In the genomic region with DNA sequence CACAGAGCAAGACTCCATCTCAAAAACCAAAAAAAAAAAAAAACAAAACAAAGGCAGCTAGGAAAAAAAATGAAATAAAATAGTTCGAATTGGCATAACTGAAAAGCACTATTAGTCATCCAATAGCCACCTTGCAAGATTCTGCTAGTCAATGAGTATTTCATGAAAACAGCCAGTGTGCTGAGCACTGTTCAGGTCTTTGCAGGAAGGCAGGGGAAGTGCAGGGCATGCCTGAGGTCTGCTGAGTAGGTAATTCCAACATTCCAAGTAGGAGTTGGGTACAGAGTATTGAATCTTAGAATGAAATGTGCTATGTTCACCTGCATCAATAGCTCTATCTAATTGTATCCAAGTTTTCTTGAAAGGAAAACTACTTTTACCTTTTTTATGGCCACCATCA, we compare ENCODE assay signal across 27 cellular contexts. TPM values are rescaled to one million over a fixed set of nuclear protein-coding genes. Genes with fewer than 3 reads are reported as not detected.
DNase-seq lines count a peak whose midpoint lies in the region; ATAC-seq, FAIRE-seq and TF ChIP-seq lines count a peak whose summit lies in the region.
"Had no signal": no experiment of that assay in that cellular context is flagged by ENCODE, and none has a peak within 500 bp of the region (broad histone marks: within the 10 kb centered on the region; RNA-seq: fewer than 3 reads in every experiment).

No MANE protein-coding gene starts in this region.

- no peak overlapping the region for H3K27ac ChIP-seq in A549
- H3K27ac ChIP-seq in CD4-positive, alpha-beta T cell (ENCODE audit: low read depth, low read length): no peak overlapping the region
- H3K27ac ChIP-seq: GM23248, SJSA1 had no signal

- CTCF ChIA-PET in A549 (lab: Yijun Ruan, JAX): interaction anchor here (0.9 to 3.7 kb wide), 3 partner anchors 9 to 296 kb away, joined by 3 to 27 read pairs (median 3); no protein-coding TSS in a partner anchor
- CTCF ChIA-PET in CD4-positive, alpha-beta T cell (lab: Charles Lee): interaction anchor here (1.3 kb wide), 1 partner anchor 9 kb away, joined by 4 read pairs; no protein-coding TSS in a partner anchor

- no peaks in the 10 kb centered on the region for H3K4me1 ChIP-seq in A549
- H3K4me1 ChIP-seq: SJSA1 had no signal

- POLR2A ChIA-PET in A549 (lab: Yijun Ruan, JAX): no interaction called here
- POLR2A ChIA-PET in CD4-positive, alpha-beta T cell (lab: Charles Lee): no interaction called here

- no peaks in the 10 kb centered on the region for H3K9me3 ChIP-seq in A549
- no peaks in the 10 kb centered on the region for H3K9me3 ChIP-seq in CD4-positive, alpha-beta T cell (ENCODE audit: control insufficient read depth, low read length)
- H3K9me3 ChIP-seq: SJSA1 had no signal

- no peak overlapping the region for H3K4me3 Mint-ChIP-seq in CD4-positive, alpha-beta T cell
- H3K4me3 Mint-ChIP-seq: B cell, CD14-positive monocyte, H9, HFFc6 had no signal

- TF ChIP-seq CTCF in A549 (IDR thresholded peaks at IDR 0.05): no peak
- TF ChIP-seq CTCF in CD4-positive, alpha-beta T cell (IDR thresholded peaks at IDR 0.05): no peak

- ATAC-seq in A549 (0 out of 6 replicates have a peak, but pooled peaks have one; percentile 38 to 54), GM21717 (IDR thresholded peaks at IDR 0.05; ENCODE audit: unreplicated experiment) (no peak), HG03378 (IDR thresholded peaks at IDR 0.05; ENCODE audit: unreplicated experiment) (no peak)
- ATAC-seq in CD4-positive, alpha-beta T cell (ENCODE audit: poor library complexity): no peak
- ATAC-seq: Right ventricle myocardium inferior had no signal

- DNase-seq in A549 (ENCODE audit: low read depth in 1 of 2, low spot score in 1 of 2): no peak
- no peak for DNase-seq in CD4-positive, alpha-beta T cell
- DNase-seq in astrocyte of the hippocampus (ENCODE audit: low read depth, low spot score): peak; percentile 4
- DNase-seq in kidney tubule cell (ENCODE audit: low spot score): peak; percentile 27
- DNase-seq in ACHN: no peak
- DNase-seq: DMS153, DND-41, GM23248, H9, HFFc6, KBM-7, MV-4-11, NCI-H1105, NCI-H146, NCI-H1930, NCI-H2107, NCI-H524 treated with DMSO at 0.1 percent for 48 hours, NCI-H774 had no signal

- no peak overlapping the region for H3K4me3 ChIP-seq in A549
- H3K4me3 ChIP-seq: GM23248, SJSA1 had no signal

- H3K36me3 Mint-ChIP-seq in CD4-positive, alpha-beta T cell (ENCODE audit: low read depth): peaks cover 66% of the 10 kb centered on the region

- TF ChIP-seq EP300 in A549 (IDR thresholded peaks at IDR 0.05): no peak

- no peaks in the 10 kb centered on the region for H3K9me3 Mint-ChIP-seq in CD4-positive, alpha-beta T cell
- H3K9me3 Mint-ChIP-seq: H9, HFFc6 had no signal

- in situ Hi-C loops in ACHN (cut with HindIII; ENCODE audit: low pct_ligation_motif_present, low pct_unique_long_range_greater_than_20kb, low sequenced_read_pairs): no loop called here

- intact Hi-C loops in CD4-positive, alpha-beta T cell (cut with DNase I, micrococcal nuclease): loop anchor here in 1 of 2 experiments (10.0 kb wide), 1 partner anchor 830 kb away; no protein-coding TSS in a partner anchor

- no peak overlapping the region for H3K4me2 ChIP-seq in A549

- WGBS in A549 (ENCODE audit: missing lambda C conversion rate): 76% methylated on average over 1 of the region's 1 CpG

- peak overlapping the region; percentile 42 for H3K27ac Mint-ChIP-seq in CD4-positive, alpha-beta T cell
- H3K27ac Mint-ChIP-seq: B cell, H9, HFFc6 had no signal

- H3K27me3 ChIP-seq in CD4-positive, alpha-beta T cell (ENCODE audit: control insufficient read depth, insufficient read depth, low read length): no peaks in the 10 kb centered on the region
- H3K27me3 ChIP-seq: SJSA1 had no signal

- no peaks in the 10 kb centered on the region for H3K4me1 Mint-ChIP-seq in CD4-positive, alpha-beta T cell (ENCODE audit: low read depth)
- H3K4me1 Mint-ChIP-seq: B cell, CD14-positive monocyte, H9 had no signal

- no peaks in the 10 kb centered on the region for H3K27me3 Mint-ChIP-seq in CD4-positive, alpha-beta T cell
- H3K27me3 Mint-ChIP-seq: B cell had no signal

- no peak for FAIRE-seq in A549 (lab: Jason Lieb, UNC)
- FAIRE-seq: A204.1, GM18507, HTR-8/SVneo had no signal

- TF ChIP-seq RAD21 in A549 (conservative IDR thresholded peaks at IDR 0.05 in 1 of 2, IDR thresholded peaks at IDR 0.05 in 1 of 2): no peak

- no peak for TF ChIP-seq POLR2A in A549 (IDR thresholded peaks at IDR 0.05; ENCODE audit: low read length)

TF ChIP-seq in A549, 52 proteins besides CTCF, POLR2A, EP300 and RAD21:
- no peak for TF ChIP-seq ZC3H11A (IDR thresholded peaks at IDR 0.05)
- TF ChIP-seq RCOR1 (IDR thresholded peaks at IDR 0.05; ENCODE audit: low read depth, low read length): no peak
- no peak for TF ChIP-seq MAZ (IDR thresholded peaks at IDR 0.05; ENCODE audit: borderline replicate concordance, low read depth, low read length)
- TF ChIP-seq PHF8 (IDR thresholded peaks at IDR 0.05; ENCODE audit: borderline replicate concordance, low read depth): no peak
- no peak for TF ChIP-seq FOXS1 (CRISPR knock-in tag; IDR thresholded peaks at IDR 0.05)
- TF ChIP-seq, protein P1, sequence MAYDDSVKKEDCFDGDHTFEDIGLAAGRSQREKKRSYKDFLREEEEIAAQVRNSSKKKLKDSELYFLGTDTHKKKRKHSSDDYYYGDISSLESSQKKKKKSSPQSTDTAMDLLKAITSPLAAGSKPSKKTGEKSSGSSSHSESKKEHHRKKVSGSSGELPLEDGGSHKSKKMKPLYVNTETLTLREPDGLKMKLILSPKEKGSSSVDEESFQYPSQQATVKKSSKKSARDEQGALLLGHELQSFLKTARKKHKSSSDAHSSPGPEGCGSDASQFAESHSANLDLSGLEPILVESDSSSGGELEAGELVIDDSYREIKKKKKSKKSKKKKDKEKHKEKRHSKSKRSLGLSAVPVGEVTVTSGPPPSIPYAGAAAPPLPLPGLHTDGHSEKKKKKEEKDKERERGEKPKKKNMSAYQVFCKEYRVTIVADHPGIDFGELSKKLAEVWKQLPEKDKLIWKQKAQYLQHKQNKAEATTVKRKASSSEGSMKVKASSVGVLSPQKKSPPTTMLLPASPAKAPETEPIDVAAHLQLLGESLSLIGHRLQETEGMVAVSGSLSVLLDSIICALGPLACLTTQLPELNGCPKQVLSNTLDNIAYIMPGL (CRISPR knock-in tag; IDR thresholded peaks at IDR 0.05; ENCODE audit: borderline replicate concordance): no peak
- TF ChIP-seq TFCP2L1 (CRISPR knock-in tag; IDR thresholded peaks at IDR 0.05): no peak
- no peak for TF ChIP-seq BHLHE40 (IDR thresholded peaks at IDR 0.05; ENCODE audit: low read depth, low read length)
- TF ChIP-seq FOSL2 (IDR thresholded peaks at IDR 0.05): no peak
- no peak for TF ChIP-seq FOSL2 (CRISPR knock-in tag; IDR thresholded peaks at IDR 0.05)
- TF ChIP-seq, protein P2, sequence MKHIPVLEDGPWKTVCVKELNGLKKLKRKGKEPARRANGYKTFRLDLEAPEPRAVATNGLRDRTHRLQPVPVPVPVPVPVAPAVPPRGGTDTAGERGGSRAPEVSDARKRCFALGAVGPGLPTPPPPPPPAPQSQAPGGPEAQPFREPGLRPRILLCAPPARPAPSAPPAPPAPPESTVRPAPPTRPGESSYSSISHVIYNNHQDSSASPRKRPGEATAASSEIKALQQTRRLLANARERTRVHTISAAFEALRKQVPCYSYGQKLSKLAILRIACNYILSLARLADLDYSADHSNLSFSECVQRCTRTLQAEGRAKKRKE (CRISPR knock-in tag; IDR thresholded peaks at IDR 0.05; ENCODE audit: low read depth): no peak
- TF ChIP-seq JUNB (IDR thresholded peaks at IDR 0.05): no peak

RNA-seq across cellular contexts. Expression of gene ABRAXAS2, which starts 22.9 kb away (rescaled TPM):
- polyA plus RNA-seq in A549 (2011; rRNA removed) (17.9 and 25.9 TPM in 2 replicates), A549 (2017; fragmentation: RNase III; extraction: RNeasy Plus Mini Kit Qiagen cat#74134 plus additional on column Dnase treatment) (15.1 to 16.1 TPM (median 15.9 TPM) in 3 replicates)
- polyA plus RNA-seq in A549 (2012; cell fraction: cytosol; rRNA removed): 4.8 and 5.0 TPM in 2 replicates
- 2.6 and 5.2 TPM in 2 replicates for polyA plus RNA-seq in A549 (2012; cell fraction: nucleus; rRNA removed)
- 9.3 and 10.0 TPM in 2 replicates for polyA minus RNA-seq in A549 (2011; rRNA and poly(A)+ RNA removed)
- 1 to 10 TPM; 6.4 to 7.5 TPM for total RNA-seq in CD4-positive, alpha-beta T cell

RNA-seq across cellular contexts. Expression of gene EEF1AKMT2, which starts 32.8 kb away (rescaled TPM):
- polyA plus RNA-seq in A549 (2011; rRNA removed): 21.5 and 28.1 TPM in 2 replicates
- polyA plus RNA-seq in A549 (2012; cell fraction: cytosol; rRNA removed): 11.4 and 12.8 TPM in 2 replicates
- polyA plus RNA-seq in A549 (2012; cell fraction: nucleus; rRNA removed): 4.8 and 9.3 TPM in 2 replicates
- 23.4 to 27.8 TPM (median 23.5 TPM) in 3 replicates for polyA plus RNA-seq in A549 (2017; fragmentation: RNase III; extraction: RNeasy Plus Mini Kit Qiagen cat#74134 plus additional on column Dnase treatment)
- polyA minus RNA-seq in A549 (2011; rRNA and poly(A)+ RNA removed): 8.8 and 9.9 TPM in 2 replicates
- 10 to 100 TPM; 14.4 to 16.7 TPM for total RNA-seq in CD4-positive, alpha-beta T cell

Comparison
In these comparisons a context has a peak if more than half of its experiments do, and no peak if none do; other contexts are left out.
1. ATAC-seq: peak in A549 (2 of 2); none in CD4-positive, alpha-beta T cell (single experiment), GM21717 (single experiment) and HG03378 (single experiment).
2. DNase-seq: peak in astrocyte of the hippocampus (single experiment) and kidney tubule cell (single experiment); none in A549 (0 of 2), CD4-positive, alpha-beta T cell (0 of 10) and ACHN (single experiment).